8 cellular contexts compared by ENCODE assay signal in genomic region chr3:184250167-184250828, GRCh38. TPM values are rescaled to one million over a fixed set of nuclear protein-coding genes. Genes with fewer than 3 reads are reported as not detected.
A peak's percentile ranks its signal among the peaks of the same experiment; 100 is the strongest.
DNase-seq lines count a peak whose midpoint lies in the region; ATAC-seq and TF ChIP-seq lines count a peak whose summit lies in the region.

No MANE protein-coding gene starts in this region.

- peaks cover 9% of the 10 kb centered on the region for H3K4me1 Mint-ChIP-seq in activated CD4-positive, alpha-beta T cell treated with anti-CD3 and anti-CD28 coated beads for 36 hours
- H3K4me1 Mint-ChIP-seq in dendritic cell treated with granulocyte-macrophage colony-stimulating factor and Interleukin-4, amounts not matched to agents 40 ng/mL and 50 ng/mL, for 4 days (ENCODE audit: low read depth) = peaks cover 27% of the 10 kb centered on the region

- no peaks in the 10 kb centered on the region for H3K27me3 Mint-ChIP-seq in activated CD4-positive, alpha-beta T cell treated with anti-CD3 and anti-CD28 coated beads for 36 hours
- H3K27me3 Mint-ChIP-seq in dendritic cell treated with granulocyte-macrophage colony-stimulating factor and Interleukin-4, amounts not matched to agents 40 ng/mL and 50 ng/mL, for 4 days = no peaks in the 10 kb centered on the region

- H3K4me3 ChIP-seq in BE2C (ENCODE audit: low read depth, low read length) (peak overlapping the region; percentile 89), liver (ENCODE audit: low read depth in 1 of 3, low read length in 3 of 3) (peak overlapping the region; percentile 82 to 100 (median 91))

- H3K4me3 Mint-ChIP-seq in activated CD4-positive, alpha-beta T cell treated with anti-CD3 and anti-CD28 coated beads for 36 hours = peak overlapping the region; percentile 98
- H3K4me3 Mint-ChIP-seq in dendritic cell treated with granulocyte-macrophage colony-stimulating factor and Interleukin-4, amounts not matched to agents 40 ng/mL and 50 ng/mL, for 4 days = peak overlapping the region; percentile 93

- peak; percentile 53 for ATAC-seq in HG03442 (IDR thresholded peaks at IDR 0.05; ENCODE audit: unreplicated experiment)
- ATAC-seq in activated CD4-positive, alpha-beta T cell treated with anti-CD3 and anti-CD28 coated beads for 36 hours = peak; percentile 72

- H3K36me3 ChIP-seq in BE2C (peaks cover 5% of the 10 kb centered on the region), liver (ENCODE audit: control insufficient read depth in 4 of 4, insufficient read depth in 3 of 4, low read depth in 1 of 4, low read length in 3 of 4) (peaks cover 1 to 4% (median 2%) of the 10 kb centered on the region in 4 donors)

- POLR2A ChIA-PET in activated CD4-positive, alpha-beta T cell treated with anti-CD3 and anti-CD28 coated beads for 36 hours (lab: Charles Lee) = interaction anchor here (1.1 kb wide), 1 partner anchor 23 kb away, joined by 4 read pairs; no protein-coding TSS in a partner anchor

- H3K9me3 Mint-ChIP-seq in activated CD4-positive, alpha-beta T cell treated with anti-CD3 and anti-CD28 coated beads for 36 hours (ENCODE audit: low read depth) = no peaks in the 10 kb centered on the region
- H3K9me3 Mint-ChIP-seq in dendritic cell treated with granulocyte-macrophage colony-stimulating factor and Interleukin-4, amounts not matched to agents 40 ng/mL and 50 ng/mL, for 4 days = no peaks in the 10 kb centered on the region

- H3K4me1 ChIP-seq in BE2C (no peaks in the 10 kb centered on the region), liver (ENCODE audit: control insufficient read depth in 4 of 4, insufficient read depth in 4 of 4, low read length in 3 of 4) (peaks cover 0 to 22% (median 16%) of the 10 kb centered on the region in 4 donors)

- peak; percentile 80 to 85 for TF ChIP-seq RAD21 in liver (IDR thresholded peaks at IDR 0.05)

- CTCF ChIA-PET in activated CD4-positive, alpha-beta T cell treated with anti-CD3 and anti-CD28 coated beads for 36 hours (lab: Charles Lee) = interaction anchor here (0.6 to 2.8 kb wide), 24 partner anchors 9 to 366 kb away, joined by 3 to 29 read pairs (median 4); partner anchors contain the start of genes ABCF3, CAMK2N2, PARL and VWA5B2

- H3K27me3 ChIP-seq in BE2C (no peaks in the 10 kb centered on the region), liver (ENCODE audit: control insufficient read depth in 4 of 4, insufficient read depth in 4 of 4, low read length in 3 of 4) (no peaks in the 10 kb centered on the region)

- TF ChIP-seq CTCF in BE2C (IDR thresholded peaks at IDR 0.05; ENCODE audit: low read depth, low read length) = peak; percentile 99
- peak; percentile 95 for TF ChIP-seq CTCF in liver (IDR thresholded peaks at IDR 0.05; ENCODE audit: low read depth, low read length, missing input control)

- no peaks in the 10 kb centered on the region for H3K9me3 ChIP-seq in BE2C
- H3K9me3 ChIP-seq in liver (ENCODE audit: control insufficient read depth in 4 of 4, low read length in 3 of 4) = no peaks in the 10 kb centered on the region

- intact Hi-C loops in activated CD4-positive, alpha-beta T cell treated with anti-CD3 and anti-CD28 coated beads for 36 hours (cut with DNase I, micrococcal nuclease) = loop anchor here in 1 of 2 experiments (1.0 to 10.0 kb wide), 4 partner anchors 11 to 785 kb away; partner anchors contain the start of gene CAMK2N2
- intact Hi-C loops in dendritic cell treated with granulocyte-macrophage colony-stimulating factor and Interleukin-4, amounts not matched to agents 40 ng/mL and 50 ng/mL, for 4 days (cut with micrococcal nuclease) = loop anchor here (1.0 to 5.0 kb wide), 3 partner anchors 23 to 355 kb away; partner anchors contain the start of gene ABCC5

- WGBS in liver = 14% methylated on average over 20 of the region's 20 CpGs

- peak; percentile 93 for DNase-seq in BE2C
- peak; percentile 91 for DNase-seq in GM19240 (ENCODE audit: insufficient read length, low spot score)
- DNase-seq in NCI-H460 (ENCODE audit: extremely low read depth, low read depth) = peak; percentile 89
- DNase-seq in activated CD4-positive, alpha-beta T cell treated with anti-CD3 and anti-CD28 coated beads for 36 hours = peak; percentile 95
- peak; percentile 87 for DNase-seq in stimulated activated CD4-positive, alpha-beta T cell treated with anti-CD3 and anti-CD28 coated beads, Interleukin-4, amount 100 ng/mL, for 1 hour

- H3K27ac Mint-ChIP-seq in activated CD4-positive, alpha-beta T cell treated with anti-CD3 and anti-CD28 coated beads for 36 hours = peak overlapping the region; percentile 99
- peak overlapping the region; percentile 99 for H3K27ac Mint-ChIP-seq in dendritic cell treated with granulocyte-macrophage colony-stimulating factor and Interleukin-4, amounts not matched to agents 40 ng/mL and 50 ng/mL, for 4 days

- peaks cover 2% of the 10 kb centered on the region for H3K36me3 Mint-ChIP-seq in activated CD4-positive, alpha-beta T cell treated with anti-CD3 and anti-CD28 coated beads for 36 hours (ENCODE audit: low read depth)
- peaks cover 15% of the 10 kb centered on the region for H3K36me3 Mint-ChIP-seq in dendritic cell treated with granulocyte-macrophage colony-stimulating factor and Interleukin-4, amounts not matched to agents 40 ng/mL and 50 ng/mL, for 4 days (ENCODE audit: low read depth)

- H3K9ac ChIP-seq in liver (ENCODE audit: low read depth in 1 of 2, low read length in 2 of 2) = peak overlapping the region; percentile 82 to 88

- peak overlapping the region; percentile 75 to 96 for H3K27ac ChIP-seq in liver (ENCODE audit: low read depth in 1 of 2, low read length in 2 of 2)

TF ChIP-seq in liver, 16 proteins besides CTCF, POLR2A, EP300 and RAD21 (continues in another document):
- TF ChIP-seq FOXA1 (IDR thresholded peaks at IDR 0.05) (no peak), REST (IDR thresholded peaks at IDR 0.05) (peak; percentile 46), HNF4A (conservative IDR thresholded peaks at IDR 0.05) (peak in 1 of 2 donors; percentile 21), NR2F2 (IDR thresholded peaks at IDR 0.05) (no peak), ATF3 (IDR thresholded peaks at IDR 0.05) (no peak)

RNA-seq across cellular contexts. Expression of gene EEF1AKMT4, which starts 0.8 kb away (rescaled TPM):
- polyA plus RNA-seq in BE2C (2012; ENCODE audit: insufficient read depth, insufficient read length, low read depth) = 70.9 TPM
- total RNA-seq in NCI-H460 (2014; rRNA removed; shearing (Covaris generic)) = 15.1 and 15.8 TPM in 2 replicates
- 8.7 and 14.6 TPM in 2 replicates for polyA plus RNA-seq in NCI-H460 (2014; cell fraction: nucleus; rRNA removed)
- 1 to 10 TPM; 4.8 to 5.8 TPM for total RNA-seq in activated CD4-positive, alpha-beta T cell treated with anti-CD3 and anti-CD28 coated beads for 36 hours
- total RNA-seq in liver = 10 to 100 TPM in 1 of 2 donors, 1 to 10 TPM in 1; 2.1 to 11.0 TPM
- 10 to 100 TPM; 10.6 to 13.9 TPM for polyA plus RNA-seq in liver

RNA-seq across cellular contexts. Expression of gene ALG3, which starts 1.5 kb away (rescaled TPM):
- 245 TPM for polyA plus RNA-seq in BE2C (2012; ENCODE audit: insufficient read depth, insufficient read length, low read depth)
- 50.7 and 52.9 TPM in 2 replicates for total RNA-seq in NCI-H460 (2014; rRNA removed; shearing (Covaris generic))
- 96.3 and 132 TPM in 2 replicates for polyA plus RNA-seq in NCI-H460 (2014; cell fraction: nucleus; rRNA removed)
- total RNA-seq in activated CD4-positive, alpha-beta T cell treated with anti-CD3 and anti-CD28 coated beads for 36 hours = 10 to 100 TPM; 39.9 to 40.9 TPM
- 10 to 100 TPM; 27.7 to 64.5 TPM for total RNA-seq in liver
- 10 to 100 TPM; 64.4 to 78.6 TPM for polyA plus RNA-seq in liver

RNA-seq across cellular contexts. Expression of gene CAMK2N2, which starts 11.1 kb away (rescaled TPM):
- polyA plus RNA-seq in BE2C (2012; ENCODE audit: insufficient read depth, insufficient read length, low read depth) = 12.8 TPM
- total RNA-seq in NCI-H460 (2014; rRNA removed; shearing (Covaris generic)) = 0.23 TPM in 1 of 2 replicates, not detected in the other
- polyA plus RNA-seq in NCI-H460 (2014; cell fraction: nucleus; rRNA removed) = not detected in 2 replicates
- under 1 TPM; 0.18 to 0.25 TPM for total RNA-seq in activated CD4-positive, alpha-beta T cell treated with anti-CD3 and anti-CD28 coated beads for 36 hours
- total RNA-seq in liver = not detected
- polyA plus RNA-seq in liver = under 1 TPM in 1 of 2 donors, not detected in 1; 0.61 TPM

RNA-seq across cellular contexts. Expression of gene VWA5B2, which starts 20.9 kb away (rescaled TPM):
- polyA plus RNA-seq in BE2C (2012; ENCODE audit: insufficient read depth, insufficient read length, low read depth) = 17.4 TPM
- 0.35 TPM in 1 of 2 replicates, not detected in the other for total RNA-seq in NCI-H460 (2014; rRNA removed; shearing (Covaris generic))
- polyA plus RNA-seq in NCI-H460 (2014; cell fraction: nucleus; rRNA removed) = not detected in 2 replicates
- total RNA-seq in activated CD4-positive, alpha-beta T cell treated with anti-CD3 and anti-CD28 coated beads for 36 hours = not detected
- under 1 TPM; under 0.01 to 0.14 TPM for total RNA-seq in liver
- polyA plus RNA-seq in liver = under 1 TPM in 1 of 2 donors, not detected in 1; 0.08 TPM

RNA-seq across cellular contexts. Expression of gene ECE2, which starts 25.5 kb away (rescaled TPM):
- 2.0 TPM for polyA plus RNA-seq in BE2C (2012; ENCODE audit: insufficient read depth, insufficient read length, low read depth)
- total RNA-seq in NCI-H460 (2014; rRNA removed; shearing (Covaris generic)) = not detected in 2 replicates
- not detected in 2 replicates for polyA plus RNA-seq in NCI-H460 (2014; cell fraction: nucleus; rRNA removed)
- not detected for total RNA-seq in activated CD4-positive, alpha-beta T cell treated with anti-CD3 and anti-CD28 coated beads for 36 hours
- total RNA-seq in liver = not detected
- polyA plus RNA-seq in liver = not detected

Comparison
In these comparisons a context has a peak if more than half of its experiments do, and no peak if none do; other contexts are left out.
1. Peak in every context shown above with its lines: DNase-seq, ATAC-seq, H3K4me3 ChIP-seq and H3K27ac ChIP-seq.